13 cellular contexts compared by ENCODE assay signal in the genomic region with DNA sequence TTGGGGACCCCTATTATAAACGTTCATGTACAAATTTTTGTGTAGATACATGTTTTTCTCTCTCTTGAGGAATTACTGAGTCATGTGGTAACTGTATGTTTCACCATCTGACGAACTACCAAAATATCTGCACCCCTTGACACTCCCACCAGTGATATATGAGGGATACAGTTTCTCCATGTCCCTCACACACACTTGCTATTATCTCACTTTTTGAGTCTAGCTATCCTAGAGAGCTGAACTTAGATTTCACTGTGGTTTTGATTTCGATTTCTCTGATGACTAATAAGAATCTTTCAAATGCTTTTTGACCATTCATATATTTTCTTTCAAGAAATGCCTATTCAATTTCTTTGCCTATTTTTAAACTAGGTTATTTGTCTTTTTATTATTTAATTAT.
A peak's percentile ranks its signal among the peaks of the same experiment; 100 is the strongest.
DNase-seq lines count a peak whose midpoint lies in the region; ATAC-seq and TF ChIP-seq lines count a peak whose summit lies in the region.
"Had no signal": no experiment of that assay in that cellular context is flagged by ENCODE, and none has a peak within 500 bp of the region (broad histone marks: within the 10 kb centered on the region; RNA-seq: fewer than 3 reads in every experiment).

No MANE protein-coding gene starts in this region.

- no peaks in the 10 kb centered on the region for H3K4me1 Mint-ChIP-seq in activated naive CD4-positive, alpha-beta T cell treated with anti-CD3 and anti-CD28 coated beads, Interleukin-2, amount 10 ng/mL, durations not matched to agents 7 days and 5 days

- no peak overlapping the region for H3K27ac Mint-ChIP-seq in activated naive CD4-positive, alpha-beta T cell treated with anti-CD3 and anti-CD28 coated beads, Interleukin-2, amount 10 ng/mL, durations not matched to agents 7 days and 5 days

- H3K4me3 ChIP-seq in mucosa of descending colon: no peak overlapping the region
- H3K4me3 ChIP-seq in heart right ventricle: no peak overlapping the region
- H3K4me3 ChIP-seq: K562, sigmoid colon, SJCRH30 had no signal

- H3K4me1 ChIP-seq in mucosa of descending colon (ENCODE audit: low read depth): no peaks in the 10 kb centered on the region
- H3K4me1 ChIP-seq in heart right ventricle: peaks cover 0 to 17% (median 0%) of the 10 kb centered on the region in 9 donors

- ATAC-seq in HG03103 (IDR thresholded peaks at IDR 0.05; ENCODE audit: low read depth, unreplicated experiment): peak; percentile 46
- ATAC-seq in mucosa of descending colon: no peak
- no peak for ATAC-seq in heart right ventricle
- ATAC-seq: stimulated activated naive CD8-positive, alpha-beta T cell treated with anti-CD3 and anti-CD28 coated beads, Interleukin-15, Interleukin-2, amounts not matched to agents 100 U/mL and 50 U/mL, for 24 hours had no signal

- intact Hi-C loops in mucosa of descending colon (cut with DNase I, micrococcal nuclease) (no loop called here), heart right ventricle (cut with DNase I) (loop anchor here in 5 of 10 donors (5.0 kb wide), 3 partner anchors 72 to 352 kb away; no protein-coding TSS in a partner anchor)

- no peaks in the 10 kb centered on the region for H3K36me3 ChIP-seq in mucosa of descending colon (ENCODE audit: low read depth)
- H3K36me3 ChIP-seq in heart right ventricle: no peaks in the 10 kb centered on the region
- H3K36me3 ChIP-seq: sigmoid colon, SJCRH30 had no signal

- WGBS in heart right ventricle, 2 donors: 51 to 62% methylated on average over 3 of the region's 3 CpGs

- TF ChIP-seq CTCF in GM20000 (IDR thresholded peaks at IDR 0.05; ENCODE audit: extremely low read depth, missing control alignments) (no peak), mucosa of descending colon (IDR thresholded peaks at IDR 0.05) (no peak), heart right ventricle (IDR thresholded peaks at IDR 0.05) (no peak)

- no peaks in the 10 kb centered on the region for H3K27me3 ChIP-seq in heart right ventricle
- H3K27me3 ChIP-seq: sigmoid colon, SJCRH30 had no signal

- H3K4me3 Mint-ChIP-seq in activated naive CD4-positive, alpha-beta T cell treated with anti-CD3 and anti-CD28 coated beads, Interleukin-2, amount 10 ng/mL, durations not matched to agents 7 days and 5 days: no peak overlapping the region

- H3K27me3 Mint-ChIP-seq in activated naive CD4-positive, alpha-beta T cell treated with anti-CD3 and anti-CD28 coated beads, Interleukin-2, amount 10 ng/mL, durations not matched to agents 7 days and 5 days: no peaks in the 10 kb centered on the region

- peak; percentile 5 for DNase-seq in AG08395 (ENCODE audit: low spot score)
- peak; percentile 6 for DNase-seq in GM20000 (ENCODE audit: low spot score)
- DNase-seq in RPMI7951 (ENCODE audit: low read depth): peak; percentile 68
- no peak for DNase-seq in mucosa of descending colon
- DNase-seq in activated CD4-positive, CD25-positive, alpha-beta regulatory T cell (lab: John Stamatoyannopoulos, UW): no peak
- no peak for DNase-seq in activated naive CD4-positive, alpha-beta T cell treated with anti-CD3 and anti-CD28 coated beads, Interleukin-2, amount 10 ng/mL, durations not matched to agents 7 days and 5 days
- no peak for DNase-seq in heart right ventricle
- DNase-seq: activated CD8-positive, alpha-beta memory T cell treated with anti-CD3 and anti-CD28 coated beads, Interleukin-2, amount 50 U/mL, for 4 hours; sigmoid colon; stimulated activated naive CD8-positive, alpha-beta T cell treated with anti-CD3 and anti-CD28 coated beads, Interleukin-15, Interleukin-2, amounts not matched to agents 100 U/mL and 50 U/mL, for 24 hours had no signal

- CTCF ChIA-PET in activated naive CD4-positive, alpha-beta T cell treated with anti-CD3 and anti-CD28 coated beads, Interleukin-2, amount 10 ng/mL, durations not matched to agents 7 days and 5 days (lab: Charles Lee): no interaction called here

- H3K27ac ChIP-seq in heart right ventricle: no peak overlapping the region
- H3K27ac ChIP-seq: sigmoid colon, SJCRH30 had no signal

- H3K36me3 Mint-ChIP-seq in activated naive CD4-positive, alpha-beta T cell treated with anti-CD3 and anti-CD28 coated beads, Interleukin-2, amount 10 ng/mL, durations not matched to agents 7 days and 5 days: no peaks in the 10 kb centered on the region

- H3K9me3 Mint-ChIP-seq in activated naive CD4-positive, alpha-beta T cell treated with anti-CD3 and anti-CD28 coated beads, Interleukin-2, amount 10 ng/mL, durations not matched to agents 7 days and 5 days: no peaks in the 10 kb centered on the region

- H3K9me3 ChIP-seq in mucosa of descending colon (no peaks in the 10 kb centered on the region), heart right ventricle (no peaks in the 10 kb centered on the region)
- H3K9me3 ChIP-seq: sigmoid colon, SJCRH30 had no signal

Comparison
In these comparisons a context has a peak if more than half of its experiments do, and no peak if none do; other contexts are left out.
1. DNase-seq: peak in AG08395 (single experiment), GM20000 (single experiment) and RPMI7951 (single experiment); none in mucosa of descending colon (0 of 3), activated CD4-positive, CD25-positive, alpha-beta regulatory T cell (0 of 4), activated naive CD4-positive, alpha-beta T cell treated with anti-CD3 and anti-CD28 coated beads, Interleukin-2, amount 10 ng/mL, durations not matched to agents 7 days and 5 days (single experiment) and heart right ventricle (0 of 2).